ENCODE assay signal across 21 cellular contexts in genomic region chr1:5222626-5223025, GRCh38.
"Had no signal": no experiment of that assay in that cellular context is flagged by ENCODE, and none has a peak within 500 bp of the region (broad histone marks: within the 10 kb centered on the region; RNA-seq: fewer than 3 reads in every experiment).

No MANE protein-coding gene starts in this region.

- H3K27ac ChIP-seq: adrenal gland, body of pancreas, foreskin keratinocyte, gastrocnemius medialis had no signal

- DNase-seq: activated CD4-positive, alpha-beta memory T cell treated with anti-CD3 and anti-CD28 coated beads for 36 hours; activated CD4-positive, alpha-beta T cell treated with anti-CD3 and anti-CD28 coated beads for 36 hours; activated CD4-positive, CD25-positive, alpha-beta regulatory T cell; activated CD4-positive, CD25-positive, alpha-beta regulatory T cell treated with anti-CD3 and anti-CD28 coated beads, Interleukin-2, amount 50 U/mL, for 72 hours; activated CD8-positive, alpha-beta memory T cell treated with anti-CD3 and anti-CD28 coated beads, Interleukin-2, amount 10 ng/mL, durations not matched to agents 7 days and 5 days; activated CD8-positive, alpha-beta memory T cell treated with anti-CD3 and anti-CD28 coated beads, Interleukin-2, amount 50 U/mL, for 4 hours; activated CD8-positive, alpha-beta T cell treated with anti-CD3 and anti-CD28 coated beads, Interleukin-2, amount 10 ng/mL, durations not matched to agents 7 days and 5 days; activated effector memory CD4-positive, alpha-beta T cell treated with anti-CD3 and anti-CD28 coated beads, Interleukin-2, amount 50 U/mL, for 16 hours; activated naive CD4-positive, alpha-beta T cell treated with anti-CD3 and anti-CD28 coated beads for 36 hours; activated naive CD8-positive, alpha-beta T cell treated with anti-CD3 and anti-CD28 coated beads for 36 hours; activated naive CD8-positive, alpha-beta T cell treated with anti-CD3 and anti-CD28 coated beads, Interleukin-2, amount 50 U/mL, for 24 hours; activated T-cell treated with anti-CD3 and anti-CD28 coated beads, Interleukin-2, amount 50 U/mL, for 1 hour; activated T-cell treated with anti-CD3 and anti-CD28 coated beads, Interleukin-2, amount 50 U/mL, for 48 hours; adrenal gland; aorta; body of pancreas; effector CD8-positive, alpha-beta T cell; foreskin keratinocyte; gastrocnemius medialis; T-helper 2 cell had no signal

- H3K36me3 ChIP-seq: adrenal gland, gastrocnemius medialis had no signal

- H3K4me1 ChIP-seq: adrenal gland, body of pancreas, foreskin keratinocyte, gastrocnemius medialis had no signal

- H3K9me3 ChIP-seq: adrenal gland, body of pancreas, gastrocnemius medialis had no signal

- ATAC-seq: activated CD4-positive, alpha-beta T cell treated with anti-CD3 and anti-CD28 coated beads for 36 hours; activated CD8-positive, alpha-beta memory T cell treated with anti-CD3 and anti-CD28 coated beads, Interleukin-2, amount 10 ng/mL, durations not matched to agents 7 days and 5 days; activated CD8-positive, alpha-beta T cell treated with anti-CD3 and anti-CD28 coated beads, Interleukin-2, amount 10 ng/mL, durations not matched to agents 7 days and 5 days; activated naive CD8-positive, alpha-beta T cell treated with anti-CD3 and anti-CD28 coated beads, Interleukin-2, amount 50 U/mL, for 24 hours; body of pancreas; esophagus mucosa; foreskin keratinocyte; gastrocnemius medialis had no signal

- H3K27me3 ChIP-seq: body of pancreas, foreskin keratinocyte, gastrocnemius medialis had no signal

- H3K4me3 ChIP-seq: adrenal gland, body of pancreas, gastrocnemius medialis had no signal
